In the genomic region with DNA sequence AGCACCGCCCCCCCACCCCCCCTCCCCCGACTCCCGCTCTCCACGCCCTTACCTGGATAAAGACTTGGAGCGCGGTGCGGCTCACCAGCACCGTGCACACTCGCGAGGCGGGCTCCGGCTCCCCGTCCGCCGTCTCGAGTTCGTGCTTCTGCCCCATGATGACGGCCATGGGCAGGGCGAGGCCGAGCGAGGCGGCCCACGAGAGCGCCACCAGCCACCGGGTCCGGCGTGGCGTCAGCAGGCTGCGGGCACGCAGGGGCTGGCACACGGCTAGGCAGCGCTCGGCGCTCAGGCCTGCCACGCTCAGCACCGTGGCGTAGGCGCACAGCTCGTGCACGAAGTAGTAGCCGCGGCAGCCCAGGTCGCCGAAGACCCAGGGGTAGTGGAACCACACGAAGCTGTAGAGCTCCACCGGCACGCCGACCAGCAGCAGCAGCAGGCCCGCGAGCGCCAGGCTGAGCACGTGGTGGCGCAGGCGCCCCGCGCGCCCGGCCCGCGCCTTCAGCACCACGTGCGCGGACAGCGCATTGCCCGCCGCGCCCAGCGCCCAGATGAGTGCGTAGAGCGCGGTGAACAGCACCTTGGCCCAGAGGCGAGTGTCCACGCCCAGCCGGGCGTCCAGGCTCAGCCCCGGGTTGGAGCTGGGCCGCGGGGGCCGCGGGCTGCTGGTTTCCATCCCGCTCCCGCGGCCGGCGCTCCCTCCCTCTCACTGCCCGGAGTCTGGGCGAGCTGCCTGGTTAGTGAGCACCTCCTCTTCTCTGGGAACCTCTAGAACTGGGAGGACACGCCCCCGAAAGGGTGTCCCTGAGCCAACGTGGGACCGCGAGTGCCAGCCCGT, we compare ENCODE assay signal across 8 cellular contexts. TPM values are rescaled to one million over a fixed set of nuclear protein-coding genes. Genes with fewer than 3 reads are reported as not detected.
A peak's percentile ranks its signal among the peaks of the same experiment; 100 is the strongest.
DNase-seq lines count a peak whose midpoint lies in the region; ATAC-seq and TF ChIP-seq lines count a peak whose summit lies in the region.

TSS of gene NTSR2 (minus strand) at position 742 of the 838 bp plus-strand sequence. CDS start at position 676, 66 bp downstream.

- no peaks in the 10 kb centered on the region for H3K9me3 ChIP-seq in effector memory CD4-positive, alpha-beta T cell (ENCODE audit: control insufficient read depth, low read length)

- peaks cover 29% of the 10 kb centered on the region for H3K27me3 Mint-ChIP-seq in activated CD8-positive, alpha-beta T cell treated with anti-CD3 and anti-CD28 coated beads for 36 hours
- H3K27me3 Mint-ChIP-seq in neural crest cell (ENCODE audit: low read depth) = peaks cover 49% of the 10 kb centered on the region

- peaks cover 3% of the 10 kb centered on the region for H3K9me3 Mint-ChIP-seq in activated CD8-positive, alpha-beta T cell treated with anti-CD3 and anti-CD28 coated beads for 36 hours
- H3K9me3 Mint-ChIP-seq in neural crest cell = no peaks in the 10 kb centered on the region

- H3K4me1 ChIP-seq in effector memory CD4-positive, alpha-beta T cell (ENCODE audit: control insufficient read depth, insufficient read depth, low read length, poor library complexity, severe bottlenecking) = no peaks in the 10 kb centered on the region

- intact Hi-C loops in activated CD8-positive, alpha-beta T cell treated with anti-CD3 and anti-CD28 coated beads for 36 hours (cut with micrococcal nuclease) = no loop called here

- no peaks in the 10 kb centered on the region for H3K27me3 ChIP-seq in effector memory CD4-positive, alpha-beta T cell (replicated peaks; ENCODE audit: control insufficient read depth, insufficient read depth, low read length, poor library complexity, severe bottlenecking)

- peak; percentile 85 for ATAC-seq in activated CD8-positive, alpha-beta T cell treated with anti-CD3 and anti-CD28 coated beads for 36 hours
- ATAC-seq in HG03457 (IDR thresholded peaks at IDR 0.05; ENCODE audit: unreplicated experiment) = no peak
- no peak for ATAC-seq in HG03139 (IDR thresholded peaks at IDR 0.05; ENCODE audit: unreplicated experiment)

- peaks cover 7% of the 10 kb centered on the region for H3K4me1 Mint-ChIP-seq in activated CD8-positive, alpha-beta T cell treated with anti-CD3 and anti-CD28 coated beads for 36 hours (ENCODE audit: low read depth)
- H3K4me1 Mint-ChIP-seq in neural crest cell = peaks cover 6% of the 10 kb centered on the region

- H3K27ac Mint-ChIP-seq in activated CD8-positive, alpha-beta T cell treated with anti-CD3 and anti-CD28 coated beads for 36 hours = no peak within 1 kb of the TSS
- H3K27ac Mint-ChIP-seq in neural crest cell (ENCODE audit: unreplicated experiment) = no peak within 1 kb of the TSS

- H3K4me3 Mint-ChIP-seq in activated CD8-positive, alpha-beta T cell treated with anti-CD3 and anti-CD28 coated beads for 36 hours = no peak within 1 kb of the TSS
- no peak within 1 kb of the TSS for H3K4me3 Mint-ChIP-seq in neural crest cell

- H3K36me3 ChIP-seq in effector memory CD4-positive, alpha-beta T cell (ENCODE audit: control insufficient read depth, insufficient read depth, low read length) = no peaks in the 10 kb centered on the region

- POLR2A ChIA-PET in activated CD8-positive, alpha-beta T cell treated with anti-CD3 and anti-CD28 coated beads for 36 hours (lab: Charles Lee) = no interaction called here

- DNase-seq in ELR (ENCODE audit: low read depth) (peak; percentile 21), fibroblast of villous mesenchyme (ENCODE audit: low read depth) (peak; percentile 70), neural crest cell (ENCODE audit: low read depth, low spot score) (peak; percentile 59), NCI-H69 (lab: John Stamatoyannopoulos, UW) (no peak)
- DNase-seq in activated CD8-positive, alpha-beta T cell treated with anti-CD3 and anti-CD28 coated beads for 36 hours = peak; percentile 49
- no peak for DNase-seq in effector memory CD4-positive, alpha-beta T cell

- no peaks in the 10 kb centered on the region for H3K36me3 Mint-ChIP-seq in activated CD8-positive, alpha-beta T cell treated with anti-CD3 and anti-CD28 coated beads for 36 hours (ENCODE audit: low read depth)
- H3K36me3 Mint-ChIP-seq in neural crest cell (ENCODE audit: low read depth) = no peaks in the 10 kb centered on the region

- CTCF ChIA-PET in activated CD8-positive, alpha-beta T cell treated with anti-CD3 and anti-CD28 coated beads for 36 hours (lab: Charles Lee) = no interaction called here

- no peak within 1 kb of the TSS for H3K27ac ChIP-seq in effector memory CD4-positive, alpha-beta T cell (ENCODE audit: insufficient read depth, low read length, poor library complexity, severe bottlenecking)

- TF ChIP-seq CTCF in activated CD8-positive, alpha-beta T cell treated with anti-CD3 and anti-CD28 coated beads for 36 hours (IDR thresholded peaks at IDR 0.05) = no peak
- TF ChIP-seq CTCF in fibroblast of villous mesenchyme (IDR thresholded peaks at IDR 0.05; ENCODE audit: insufficient read depth, low read depth, low read length) (no peak), neural crest cell (conservative IDR thresholded peaks at IDR 0.05) (no peak)

- no peak within 1 kb of the TSS for H3K4me3 ChIP-seq in fibroblast of villous mesenchyme (ENCODE audit: low read depth, low read length)
- H3K4me3 ChIP-seq in effector memory CD4-positive, alpha-beta T cell (ENCODE audit: insufficient read depth, low read depth, low read length, poor library complexity, severe bottlenecking) = no peak within 1 kb of the TSS

RNA-seq across cellular contexts. Expression of gene NTSR2, which starts in this region (rescaled TPM):
- not detected for total RNA-seq in activated CD8-positive, alpha-beta T cell treated with anti-CD3 and anti-CD28 coated beads for 36 hours
- total RNA-seq in fibroblast of villous mesenchyme (not detected in 2 replicates), neural crest cell (not detected in 2 replicates)

Comparison
In these comparisons a context has a peak if more than half of its experiments do, and no peak if none do; other contexts are left out.
1. Peak in DNase-seq and ATAC-seq in activated CD8-positive, alpha-beta T cell treated with anti-CD3 and anti-CD28 coated beads for 36 hours; RNA of the gene not detected or under 1 TPM.
2. Peak in DNase-seq in fibroblast of villous mesenchyme; RNA of the gene not detected or under 1 TPM.
3. Peak in DNase-seq in neural crest cell; RNA of the gene not detected or under 1 TPM.